In genomic region chr14:75906680-75907280, GRCh38 we compare ENCODE assay signal across 8 cellular contexts.
DNase-seq lines count a peak whose midpoint lies in the region; ATAC-seq lines count a peak whose summit lies in the region.

No MANE protein-coding gene starts in this region.

- ATAC-seq in GM21825 (IDR thresholded peaks at IDR 0.05; ENCODE audit: unreplicated experiment) = no peak

- DNase-seq in NCI-H524 (lab: John Stamatoyannopoulos, UW) = peak; percentile 44 to 72
- DNase-seq in NCI-H524 treated with DMSO at 0.1 percent for 48 hours (lab: John Stamatoyannopoulos, UW) = no peak
- DNase-seq in NCI-H2196 treated with DMSO at 0.1 percent for 48 hours (lab: John Stamatoyannopoulos, UW; ENCODE audit: unreplicated experiment) = peak; percentile 26
- DNase-seq in activated CD4-positive, alpha-beta T cell treated with anti-CD3 and anti-CD28 coated beads, Interleukin-2, amount 50 U/mL, for 4 hours = peak; percentile 58 to 63
- DNase-seq in dermis blood vessel endothelial cell = peak; percentile 81
- peak; percentile 71 to 80 for DNase-seq in lung microvascular endothelial cell (ENCODE audit: low read depth in 2 of 2)
- peak; percentile 39 to 50 for DNase-seq in stimulated activated CD8-positive, alpha-beta memory T cell treated with anti-CD3 and anti-CD28 coated beads, Interleukin-4, amount 100 ng/mL, for 1 hour (ENCODE audit: low read depth in 2 of 2, low spot score in 1 of 2)
